Comparison of ENCODE assay signal across 8 cellular contexts in the genomic region with DNA sequence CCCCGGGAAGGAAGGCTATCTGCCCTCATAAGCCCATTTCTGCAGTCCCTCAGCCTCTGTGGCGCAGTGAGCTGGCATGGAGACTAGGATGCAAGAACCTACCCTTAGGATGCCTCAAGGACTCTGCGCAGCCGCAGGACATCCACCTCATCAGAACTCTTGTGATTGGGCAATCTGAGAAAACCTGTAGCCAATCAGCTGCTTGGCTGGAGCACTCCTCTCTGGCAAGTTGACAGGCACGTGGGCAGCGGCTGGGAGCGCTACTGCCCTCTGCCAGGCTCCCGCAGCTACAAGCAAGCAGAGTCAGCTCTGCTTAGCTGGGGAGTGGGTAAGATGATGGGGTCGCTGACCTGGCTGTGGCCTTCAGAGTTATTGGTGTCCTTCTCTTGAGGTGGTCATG. TPM values are rescaled to one million over a fixed set of nuclear protein-coding genes. Genes with fewer than 3 reads are reported as not detected.
DNase-seq lines count a peak whose midpoint lies in the region; ATAC-seq and TF ChIP-seq lines count a peak whose summit lies in the region.

No MANE protein-coding gene starts in this region.

- CTCF ChIA-PET in CD4-positive, alpha-beta T cell (lab: Charles Lee), result no interaction called here

- no peaks in the 10 kb centered on the region for H4K20me1 ChIP-seq in OCI-LY3 (ENCODE audit: insufficient read depth, low read length)

- no peaks in the 10 kb centered on the region for H3K27me3 ChIP-seq in CD4-positive, alpha-beta T cell (ENCODE audit: control insufficient read depth, insufficient read depth, low read length)
- no peaks in the 10 kb centered on the region for H3K27me3 ChIP-seq in OCI-LY3 (ENCODE audit: low read depth, low read length)

- peak overlapping the region; percentile 45 for H3K4me3 Mint-ChIP-seq in CD4-positive, alpha-beta T cell

- H3K4me3 ChIP-seq in OCI-LY3 (ENCODE audit: low read length), result no peak overlapping the region
- no peak overlapping the region for H3K4me3 ChIP-seq in astrocyte of the spinal cord (ENCODE audit: low read depth, low read length)

- H3K27me3 Mint-ChIP-seq in CD4-positive, alpha-beta T cell, result no peaks in the 10 kb centered on the region

- H3K27ac Mint-ChIP-seq in CD4-positive, alpha-beta T cell, result no peak overlapping the region

- ATAC-seq in CD4-positive, alpha-beta T cell (ENCODE audit: poor library complexity), result no peak
- peak; percentile 21 for ATAC-seq in sciatic nerve
- no peak for ATAC-seq in GM19395 (IDR thresholded peaks at IDR 0.05; ENCODE audit: unreplicated experiment)

- POLR2A ChIA-PET in CD4-positive, alpha-beta T cell (lab: Charles Lee), result no interaction called here

- H2AFZ ChIP-seq in OCI-LY3 (ENCODE audit: low read depth, low read length), result no peak overlapping the region

- peaks cover 15% of the 10 kb centered on the region for H3K36me3 Mint-ChIP-seq in CD4-positive, alpha-beta T cell (ENCODE audit: low read depth)

- TF ChIP-seq CTCF in CD4-positive, alpha-beta T cell (IDR thresholded peaks at IDR 0.05), result no peak
- 0 out of 2 replicates have a peak, but pooled peaks have one; percentile 14 for TF ChIP-seq CTCF in OCI-LY3 (IDR thresholded peaks at IDR 0.05; ENCODE audit: low read depth, low read length)
- peak; percentile 31 for TF ChIP-seq CTCF in astrocyte of the spinal cord (IDR thresholded peaks at IDR 0.05; ENCODE audit: low read depth, low read length)

- H3K4me1 Mint-ChIP-seq in CD4-positive, alpha-beta T cell (ENCODE audit: low read depth), result peaks cover 27% of the 10 kb centered on the region

- intact Hi-C loops in CD4-positive, alpha-beta T cell (cut with DNase I, micrococcal nuclease), result no loop called here
- intact Hi-C loops in sciatic nerve (cut with DNase I), result no loop called here

- no peak overlapping the region for H3K27ac ChIP-seq in CD4-positive, alpha-beta T cell (ENCODE audit: low read depth, low read length)
- H3K27ac ChIP-seq in OCI-LY3 (ENCODE audit: low read length), result no peak overlapping the region

- H3K9ac ChIP-seq in OCI-LY3 (ENCODE audit: low read length), result no peak overlapping the region

- no peak overlapping the region for H3K4me2 ChIP-seq in OCI-LY3 (ENCODE audit: low read length)

- H3K9me3 Mint-ChIP-seq in CD4-positive, alpha-beta T cell, result no peaks in the 10 kb centered on the region

- peaks cover 20% of the 10 kb centered on the region for H3K79me2 ChIP-seq in OCI-LY3 (ENCODE audit: low read length)

- in situ Hi-C loops in astrocyte of the spinal cord (cut with HindIII; ENCODE audit: low sequenced_read_pairs), result no loop called here

- H3K36me3 ChIP-seq in OCI-LY3 (replicated peaks; ENCODE audit: low read depth, low read length), result peaks cover under 1% of the 10 kb centered on the region

- H3K4me1 ChIP-seq in OCI-LY3 (ENCODE audit: low read length), result peaks cover 22% of the 10 kb centered on the region

- DNase-seq in CD4-positive, alpha-beta T cell, result peak in 2 of 10 experiments; percentile 11 to 22
- DNase-seq in KG1 (lab: John Stamatoyannopoulos, UW) (peak; percentile 15), astrocyte of the spinal cord (ENCODE audit: low read depth, low spot score) (peak; percentile 69), hepatic stellate cell (ENCODE audit: low spot score) (peak; percentile 73), sciatic nerve (ENCODE audit: low spot score) (no peak), HK-2 (ENCODE audit: unreplicated experiment) (no peak)

- no peaks in the 10 kb centered on the region for H3K9me3 ChIP-seq in CD4-positive, alpha-beta T cell (ENCODE audit: control insufficient read depth, low read length)
- no peaks in the 10 kb centered on the region for H3K9me3 ChIP-seq in OCI-LY3 (ENCODE audit: insufficient read depth, low read length)

RNA-seq across cellular contexts. Expression of a gene that starts 1.5 kb away (rescaled TPM):
- 10 to 100 TPM; 27.2 to 27.4 TPM for total RNA-seq in CD4-positive, alpha-beta T cell
- 25.8 TPM for total RNA-seq in sciatic nerve

RNA-seq across cellular contexts. Expression of a gene that starts 8.2 kb away (rescaled TPM):
- not detected for total RNA-seq in CD4-positive, alpha-beta T cell
- 35.7 TPM for total RNA-seq in sciatic nerve

RNA-seq across cellular contexts. Expression of a gene that starts 24.8 kb away (rescaled TPM):
- 1 to 10 TPM; 7.4 to 7.5 TPM for total RNA-seq in CD4-positive, alpha-beta T cell
- 9.4 TPM for total RNA-seq in sciatic nerve

RNA-seq across cellular contexts. Expression of a gene that starts 28.6 kb away (rescaled TPM):
- 10 to 100 TPM; 31.8 to 33.2 TPM for total RNA-seq in CD4-positive, alpha-beta T cell
- total RNA-seq in sciatic nerve, result 33.7 TPM

RNA-seq across cellular contexts. Expression of a gene that starts 47.0 kb away (rescaled TPM):
- 10 to 100 TPM; 13.4 to 15.3 TPM for total RNA-seq in CD4-positive, alpha-beta T cell
- 19.7 TPM for total RNA-seq in sciatic nerve

Comparison
In these comparisons a context has a peak if more than half of its experiments do, and no peak if none do; other contexts are left out.
1. DNase-seq: peak in KG1 (single experiment), astrocyte of the spinal cord (single experiment) and hepatic stellate cell (single experiment); none in sciatic nerve (single experiment) and HK-2 (single experiment).
2. RNA of a gene that starts 8.2 kb away (total RNA-seq): 35.7 TPM in sciatic nerve (single experiment); not detected in CD4-positive, alpha-beta T cell; every median in the first group is over 10 times any median in the second.